ENCODE assay signal across 8 cellular contexts in the genomic region with DNA sequence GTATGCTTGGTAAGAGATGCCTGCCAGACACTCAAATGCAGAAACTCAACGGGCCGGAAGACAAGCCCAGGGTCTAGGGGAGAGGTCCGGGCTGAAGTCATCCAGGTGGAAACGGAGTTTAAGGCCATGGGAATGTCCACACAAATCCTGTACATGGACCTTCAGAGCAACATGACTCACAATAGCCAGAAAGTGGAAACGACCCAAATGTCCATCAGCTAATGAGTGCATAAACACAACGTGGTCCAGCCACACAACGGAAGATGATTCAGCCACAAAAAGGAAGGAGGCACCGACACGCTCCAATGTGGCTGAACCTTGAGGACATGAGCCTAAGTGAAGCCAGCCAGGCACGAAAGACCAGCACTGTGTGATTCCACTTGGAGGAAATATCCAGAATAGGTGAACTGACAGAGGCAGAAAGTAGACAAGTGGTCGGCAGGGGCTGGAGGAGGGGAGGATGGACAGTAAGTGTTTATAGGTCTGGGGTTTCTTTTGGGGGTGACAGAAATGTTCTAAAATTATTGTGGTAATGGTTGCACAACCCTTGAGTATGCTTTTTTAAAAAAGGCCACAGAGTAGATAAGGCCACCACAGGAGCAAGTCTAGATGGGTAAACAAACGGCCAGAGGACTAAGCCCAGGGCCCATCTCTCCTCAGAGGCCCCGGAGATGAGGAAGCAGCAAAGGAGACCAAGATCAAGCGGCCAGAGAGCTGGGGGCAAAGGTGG.
DNase-seq lines count a peak whose midpoint lies in the region; ATAC-seq lines count a peak whose summit lies in the region.

No MANE protein-coding gene starts in this region.

- intact Hi-C loops in dendritic cell treated with granulocyte-macrophage colony-stimulating factor and Interleukin-4, amounts not matched to agents 40 ng/mL and 50 ng/mL, for 4 days (cut with micrococcal nuclease) = loop anchor here (5.0 kb wide), 1 partner anchor 105 kb away; the partner anchor contains the start of gene PREX1

- peak overlapping the region; percentile 35 for H3K4me3 Mint-ChIP-seq in dendritic cell treated with granulocyte-macrophage colony-stimulating factor and Interleukin-4, amounts not matched to agents 40 ng/mL and 50 ng/mL, for 4 days
- H3K4me3 Mint-ChIP-seq in naive thymus-derived CD8-positive, alpha-beta T cell = peak overlapping the region in 8 of 10 donors; percentile 1 to 75 (median 30)

- H3K9me3 Mint-ChIP-seq in dendritic cell treated with granulocyte-macrophage colony-stimulating factor and Interleukin-4, amounts not matched to agents 40 ng/mL and 50 ng/mL, for 4 days = no peaks in the 10 kb centered on the region
- H3K9me3 Mint-ChIP-seq in naive thymus-derived CD8-positive, alpha-beta T cell = no peaks in the 10 kb centered on the region

- POLR2A ChIA-PET in naive thymus-derived CD8-positive, alpha-beta T cell (lab: Charles Lee) = interaction anchor here (1.0 to 1.5 kb wide), 4 partner anchors 11 to 104 kb away, joined by 3 to 7 read pairs (median 4); no protein-coding TSS in a partner anchor

- DNase-seq in CD1c-positive myeloid dendritic cell (ENCODE audit: extremely low spot score) = peak; percentile 86
- peak; percentile 92 for DNase-seq in M059J (ENCODE audit: low read depth)
- DNase-seq in naive thymus-derived CD8-positive, alpha-beta T cell = no peak
- no peak for DNase-seq in stimulated activated CD8-positive, alpha-beta memory T cell treated with anti-CD3 and anti-CD28 coated beads, Interleukin-4, amount 100 ng/mL, for 48 hours
- DNase-seq in DMS153 (lab: John Stamatoyannopoulos, UW) = no peak
- DNase-seq in kidney glomerular epithelial cell (lab: John Stamatoyannopoulos, UW) = no peak
- no peak for DNase-seq in putamen (ENCODE audit: low spot score)

- no peaks in the 10 kb centered on the region for H3K27me3 Mint-ChIP-seq in dendritic cell treated with granulocyte-macrophage colony-stimulating factor and Interleukin-4, amounts not matched to agents 40 ng/mL and 50 ng/mL, for 4 days
- no peaks in the 10 kb centered on the region for H3K27me3 Mint-ChIP-seq in naive thymus-derived CD8-positive, alpha-beta T cell

- H3K4me1 Mint-ChIP-seq in dendritic cell treated with granulocyte-macrophage colony-stimulating factor and Interleukin-4, amounts not matched to agents 40 ng/mL and 50 ng/mL, for 4 days (ENCODE audit: low read depth) = peaks cover 98% of the 10 kb centered on the region
- H3K4me1 Mint-ChIP-seq in naive thymus-derived CD8-positive, alpha-beta T cell = peaks cover 43 to 91% (median 80%) of the 10 kb centered on the region in 4 donors

- peak overlapping the region; percentile 80 for H3K27ac Mint-ChIP-seq in dendritic cell treated with granulocyte-macrophage colony-stimulating factor and Interleukin-4, amounts not matched to agents 40 ng/mL and 50 ng/mL, for 4 days
- H3K27ac Mint-ChIP-seq in naive thymus-derived CD8-positive, alpha-beta T cell = peak overlapping the region; percentile 50 to 99 (median 90)

- peaks cover 82% of the 10 kb centered on the region for H3K36me3 Mint-ChIP-seq in dendritic cell treated with granulocyte-macrophage colony-stimulating factor and Interleukin-4, amounts not matched to agents 40 ng/mL and 50 ng/mL, for 4 days (ENCODE audit: low read depth)
- peaks cover 0 to 38% (median 12%) of the 10 kb centered on the region in 3 donors for H3K36me3 Mint-ChIP-seq in naive thymus-derived CD8-positive, alpha-beta T cell

- ATAC-seq in naive thymus-derived CD8-positive, alpha-beta T cell = no peak

Comparison
In these comparisons a context has a peak if more than half of its experiments do, and no peak if none do; other contexts are left out.
1. DNase-seq: peak in CD1c-positive myeloid dendritic cell (single experiment) and M059J (single experiment); none in naive thymus-derived CD8-positive, alpha-beta T cell (0 of 10), stimulated activated CD8-positive, alpha-beta memory T cell treated with anti-CD3 and anti-CD28 coated beads, Interleukin-4, amount 100 ng/mL, for 48 hours (single experiment), DMS153 (single experiment), kidney glomerular epithelial cell (single experiment) and putamen (single experiment).